In the genomic region with DNA sequence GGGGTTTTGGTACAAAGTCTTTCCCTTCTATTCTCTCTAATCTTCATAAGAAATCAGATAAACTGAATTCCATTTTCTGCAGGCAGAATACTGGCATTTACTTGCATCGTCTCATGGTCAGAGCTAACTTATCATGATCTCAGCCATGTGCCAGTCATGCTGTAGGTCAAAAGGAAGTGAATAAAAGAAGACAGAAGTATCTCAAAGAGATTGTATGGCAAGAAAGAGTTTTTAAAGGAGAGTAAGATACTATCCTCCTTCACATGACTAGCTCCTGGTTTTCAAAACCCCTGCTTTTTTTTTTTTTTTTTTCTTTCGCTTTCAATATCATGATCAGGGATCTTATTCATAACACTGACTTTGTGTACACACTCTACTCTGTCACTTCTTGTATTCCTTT, we compare ENCODE assay signal across 13 cellular contexts.
DNase-seq lines count a peak whose midpoint lies in the region; ATAC-seq and TF ChIP-seq lines count a peak whose summit lies in the region.
"Had no signal": no experiment of that assay in that cellular context is flagged by ENCODE, and none has a peak within 500 bp of the region (broad histone marks: within the 10 kb centered on the region; RNA-seq: fewer than 3 reads in every experiment).

No MANE protein-coding gene starts in this region.

- no peaks in the 10 kb centered on the region for H3K27me3 ChIP-seq in ACC112 (ENCODE audit: insufficient read depth, low read length)
- H3K27me3 ChIP-seq in MM.1S (replicated peaks; ENCODE audit: insufficient read depth, low read length), result no peaks in the 10 kb centered on the region
- H3K27me3 ChIP-seq in parathyroid adenoma (ENCODE audit: control insufficient read depth, insufficient read depth, low read length), result no peaks in the 10 kb centered on the region

- TF ChIP-seq CTCF in MM.1S (IDR thresholded peaks at IDR 0.05; ENCODE audit: low read length) (no peak), coronary artery (IDR thresholded peaks at IDR 0.05) (no peak), parathyroid adenoma (IDR thresholded peaks at IDR 0.05) (no peak)

- H3K9ac ChIP-seq in MM.1S (ENCODE audit: low read length) (no peak overlapping the region), parathyroid adenoma (no peak overlapping the region)
- H3K9ac ChIP-seq: SK-N-SH had no signal

- ATAC-seq in HG02610 (IDR thresholded peaks at IDR 0.05; ENCODE audit: unreplicated experiment), result no peak
- ATAC-seq: GM23338 had no signal

- no peaks in the 10 kb centered on the region for H4K20me1 ChIP-seq in MM.1S (ENCODE audit: insufficient read depth, low read length)

- H3K9me3 ChIP-seq in MM.1S (replicated peaks; ENCODE audit: insufficient read depth, low read length), result no peaks in the 10 kb centered on the region
- no peaks in the 10 kb centered on the region for H3K9me3 ChIP-seq in parathyroid adenoma (ENCODE audit: control insufficient read depth, low read length)
- H3K9me3 ChIP-seq: SK-N-SH had no signal

- DNase-seq in MM.1S (peak; percentile 6), coronary artery (ENCODE audit: low spot score) (no peak), NCI-H82 treated with DMSO at 0.1 percent for 48 hours (lab: John Stamatoyannopoulos, UW; ENCODE audit: unreplicated experiment) (no peak), ureter (ENCODE audit: low spot score) (no peak), NCI-H345 treated with DMSO at 0.1 percent for 48 hours (lab: John Stamatoyannopoulos, UW; ENCODE audit: unreplicated experiment) (no peak)
- DNase-seq: CD4-positive, alpha-beta T cell; DMS79; NCI-H187 treated with DMSO at 0.1 percent for 48 hours; SK-N-SH had no signal

- H3K4me2 ChIP-seq in MM.1S (ENCODE audit: low read depth, low read length) (peak overlapping the region; percentile 75), parathyroid adenoma (ENCODE audit: low read length) (no peak overlapping the region)
- H3K4me2 ChIP-seq: GM23338, SK-N-SH had no signal

- H3K4me3 ChIP-seq in ACC112 (ENCODE audit: low read depth, low read length) (0 out of 2 replicates have a peak overlapping the region, but pooled peaks have one; percentile 37), MM.1S (ENCODE audit: low read length) (peak overlapping the region; percentile 44), coronary artery (peak overlapping the region; percentile 53), parathyroid adenoma (ENCODE audit: low read depth, low read length) (no peak overlapping the region)
- H3K4me3 ChIP-seq: GM23338 had no signal

- H3K4me1 ChIP-seq in ACC112 (ENCODE audit: control insufficient read depth, insufficient read depth, low read length, unreplicated experiment) (no peaks in the 10 kb centered on the region), MM.1S (ENCODE audit: low read length) (no peaks in the 10 kb centered on the region), parathyroid adenoma (peaks cover 3% of the 10 kb centered on the region)

- H3K36me3 ChIP-seq in ACC112 (ENCODE audit: insufficient read depth, low read length) (no peaks in the 10 kb centered on the region), MM.1S (replicated peaks; ENCODE audit: insufficient read depth, low read length) (no peaks in the 10 kb centered on the region), parathyroid adenoma (ENCODE audit: control insufficient read depth, insufficient read depth, low read length) (no peaks in the 10 kb centered on the region)

- H3K79me2 ChIP-seq in ACC112 (ENCODE audit: control insufficient read depth, insufficient read depth, low read length, unreplicated experiment) (no peaks in the 10 kb centered on the region), MM.1S (ENCODE audit: low read length) (no peaks in the 10 kb centered on the region), parathyroid adenoma (no peaks in the 10 kb centered on the region)

- H2AFZ ChIP-seq in ACC112 (ENCODE audit: low read length, unreplicated experiment), result no peak overlapping the region
- H2AFZ ChIP-seq in MM.1S (ENCODE audit: low read length), result peak overlapping the region; percentile 80
- peak overlapping the region; percentile 15 for H2AFZ ChIP-seq in parathyroid adenoma
- H2AFZ ChIP-seq: GM23338 had no signal

- H3K27ac ChIP-seq in ACC112 (ENCODE audit: low read depth, low read length), result no peak overlapping the region
- H3K27ac ChIP-seq in MM.1S (ENCODE audit: low read length), result no peak overlapping the region
- H3K27ac ChIP-seq in coronary artery, result no peak overlapping the region
- no peak overlapping the region for H3K27ac ChIP-seq in parathyroid adenoma

- H3K9me2 ChIP-seq in MM.1S (replicated peaks; ENCODE audit: insufficient read depth, low read length), result no peaks in the 10 kb centered on the region
- H3K9me2 ChIP-seq: SK-N-SH had no signal

- no peaks in the 10 kb centered on the region for H3F3A ChIP-seq in MM.1S (ENCODE audit: insufficient read depth, low read length)
